8 cellular contexts compared by ENCODE assay signal in genomic region chr11:118928108-118928869, GRCh38. TPM values are rescaled to one million over a fixed set of nuclear protein-coding genes. Genes with fewer than 3 reads are reported as not detected.
DNase-seq lines count a peak whose midpoint lies in the region; ATAC-seq lines count a peak whose summit lies in the region.

No MANE protein-coding gene starts in this region.

- H3K27ac ChIP-seq in CD4-positive, alpha-beta memory T cell (ENCODE audit: low read depth, low read length) = peak overlapping the region; percentile 99
- H3K27ac ChIP-seq in effector memory CD4-positive, alpha-beta T cell (ENCODE audit: insufficient read depth, low read length, poor library complexity, severe bottlenecking) = peak overlapping the region; percentile 98

- H3K4me3 ChIP-seq in CD4-positive, alpha-beta memory T cell (ENCODE audit: low read length in 2 of 2) = peak overlapping the region; percentile 89 to 97
- H3K4me3 ChIP-seq in effector memory CD4-positive, alpha-beta T cell (ENCODE audit: insufficient read depth, low read depth, low read length, poor library complexity, severe bottlenecking) = peak overlapping the region; percentile 83

- peaks cover 26 to 65% (median 34%) of the 10 kb centered on the region in 4 donors for H3K4me1 Mint-ChIP-seq in CD4-positive, alpha-beta memory T cell
- peaks cover 41% of the 10 kb centered on the region for H3K4me1 Mint-ChIP-seq in memory B cell

- CTCF ChIA-PET in CD4-positive, alpha-beta memory T cell (lab: Charles Lee; ENCODE audit: partially characterized antibody) = interaction anchor here (1.0 to 3.6 kb wide), 8 partner anchors 9 to 237 kb away, joined by 3 to 33 read pairs (median 5); partner anchors contain the start of gene DDX6

- H3K36me3 Mint-ChIP-seq in CD4-positive, alpha-beta memory T cell = peaks cover 11 to 44% of the 10 kb centered on the region in 2 donors
- H3K36me3 Mint-ChIP-seq in memory B cell = no peaks in the 10 kb centered on the region

- H3K4me3 Mint-ChIP-seq in CD4-positive, alpha-beta memory T cell = peak overlapping the region; percentile 85 to 97 (median 94)
- peak overlapping the region; percentile 93 for H3K4me3 Mint-ChIP-seq in memory B cell

- peaks cover 36% of the 10 kb centered on the region for H3K4me1 ChIP-seq in CD4-positive, alpha-beta memory T cell (ENCODE audit: insufficient read depth, low read length)
- H3K4me1 ChIP-seq in effector memory CD4-positive, alpha-beta T cell (ENCODE audit: control insufficient read depth, insufficient read depth, low read length, poor library complexity, severe bottlenecking) = peaks cover 32% of the 10 kb centered on the region

- POLR2A ChIA-PET in CD4-positive, alpha-beta memory T cell (lab: Charles Lee; ENCODE audit: partially characterized antibody) = interaction anchor here (0.7 to 5.0 kb wide), 12 partner anchors 11 to 981 kb away, joined by 3 to 40 read pairs (median 4); partner anchors contain the start of gene CENATAC

- intact Hi-C loops in CD4-positive, alpha-beta memory T cell (cut with micrococcal nuclease) = loop anchor here (1.0 to 5.0 kb wide), 7 partner anchors 14 to 169 kb away; partner anchors contain the start of genes RPS25, SLC37A4 and TRAPPC4

- peaks cover 1 to 2% of the 10 kb centered on the region in 2 donors for H3K27me3 Mint-ChIP-seq in CD4-positive, alpha-beta memory T cell
- H3K27me3 Mint-ChIP-seq in memory B cell = no peaks in the 10 kb centered on the region

- ATAC-seq in GM21381 (IDR thresholded peaks at IDR 0.05; ENCODE audit: unreplicated experiment) = peak; percentile 36
- peak; percentile 62 for ATAC-seq in memory B cell (ENCODE audit: low read depth)

- no peaks in the 10 kb centered on the region for H3K9me3 ChIP-seq in CD4-positive, alpha-beta memory T cell (ENCODE audit: control insufficient read depth in 1 of 2, low read length in 2 of 2)
- H3K9me3 ChIP-seq in effector memory CD4-positive, alpha-beta T cell (ENCODE audit: control insufficient read depth, low read length) = no peaks in the 10 kb centered on the region

- peak overlapping the region; percentile 97 to 100 (median 100) for H3K27ac Mint-ChIP-seq in CD4-positive, alpha-beta memory T cell
- H3K27ac Mint-ChIP-seq in memory B cell = peak overlapping the region; percentile 100

- peaks cover 0 to 6% (median 1%) of the 10 kb centered on the region in 8 donors for H3K9me3 Mint-ChIP-seq in CD4-positive, alpha-beta memory T cell
- peaks cover 2% of the 10 kb centered on the region for H3K9me3 Mint-ChIP-seq in memory B cell

- H3K27me3 ChIP-seq in CD4-positive, alpha-beta memory T cell (ENCODE audit: insufficient read depth, low read length) = no peaks in the 10 kb centered on the region
- no peaks in the 10 kb centered on the region for H3K27me3 ChIP-seq in effector memory CD4-positive, alpha-beta T cell (replicated peaks; ENCODE audit: control insufficient read depth, insufficient read depth, low read length, poor library complexity, severe bottlenecking)

- DNase-seq in CD4-positive, alpha-beta memory T cell = peak; percentile 94 to 100 (median 97)
- DNase-seq in HUDEP-2 (lab: John Stamatoyannopoulos, UW; ENCODE audit: unreplicated experiment in 76 of 76) (peak in 75 of 76 experiments; percentile 26 to 90 (median 76)), memory B cell (ENCODE audit: low spot score in 2 of 2) (peak; percentile 97 to 98)
- DNase-seq in NK-92 treated with Interleukin-12 subunit alpha and Interleukin-12 subunit beta, amount 100 ng/mL, for 24 hours (lab: John Stamatoyannopoulos, UW) = peak; percentile 85
- peak; percentile 100 for DNase-seq in activated CD8-positive, alpha-beta memory T cell treated with anti-CD3 and anti-CD28 coated beads for 24 hours
- peak; percentile 94 to 96 (median 95) for DNase-seq in effector memory CD4-positive, alpha-beta T cell
- DNase-seq in stimulated activated CD8-positive, alpha-beta memory T cell treated with anti-CD3 and anti-CD28 coated beads, Interleukin-15, amount 100 ng/mL, for 1 hour (ENCODE audit: low read depth) = peak; percentile 90

- H3K36me3 ChIP-seq in CD4-positive, alpha-beta memory T cell (ENCODE audit: insufficient read depth, low read length) = no peaks in the 10 kb centered on the region
- peaks cover 5% of the 10 kb centered on the region for H3K36me3 ChIP-seq in effector memory CD4-positive, alpha-beta T cell (ENCODE audit: control insufficient read depth, insufficient read depth, low read length)

RNA-seq across cellular contexts. Expression of gene BCL9L, which starts 2.6 kb away (rescaled TPM):
- total RNA-seq in CD4-positive, alpha-beta memory T cell = 100 to 1,000 TPM; 216 to 232 TPM
- polyA plus RNA-seq in CD4-positive, alpha-beta memory T cell = 10 to 100 TPM in 1 of 2 donors, under 1 TPM in 1; 0.45 to 10.9 TPM

RNA-seq across cellular contexts. Expression of gene UPK2, which starts 27.8 kb away (rescaled TPM):
- total RNA-seq in CD4-positive, alpha-beta memory T cell = not detected
- polyA plus RNA-seq in CD4-positive, alpha-beta memory T cell = not detected

RNA-seq across cellular contexts. Expression of gene FOXR1, which starts 43.3 kb away (rescaled TPM):
- total RNA-seq in CD4-positive, alpha-beta memory T cell = not detected
- polyA plus RNA-seq in CD4-positive, alpha-beta memory T cell = not detected

RNA-seq across cellular contexts. Expression of gene CXCR5, which starts 44.6 kb away (rescaled TPM):
- total RNA-seq in CD4-positive, alpha-beta memory T cell = 10 to 100 TPM; 21.1 to 21.5 TPM
- 10 to 100 TPM in 1 of 2 donors, 1 to 10 TPM in 1; 7.9 to 18.2 TPM for polyA plus RNA-seq in CD4-positive, alpha-beta memory T cell

Comparison
In these comparisons a context has a peak if more than half of its experiments do, and no peak if none do; other contexts are left out.
1. Peak in every context shown above with its lines: DNase-seq, ATAC-seq, H3K4me3 ChIP-seq and H3K27ac ChIP-seq.